ENCODE assay signal across 14 cellular contexts in genomic region chr20:53599378-53599777, GRCh38. TPM values are rescaled to one million over a fixed set of nuclear protein-coding genes. Genes with fewer than 3 reads are reported as not detected.
A peak's percentile ranks its signal among the peaks of the same experiment; 100 is the strongest.
DNase-seq lines count a peak whose midpoint lies in the region; ATAC-seq and TF ChIP-seq lines count a peak whose summit lies in the region.
"Had no signal": no experiment of that assay in that cellular context is flagged by ENCODE, and none has a peak within 500 bp of the region (broad histone marks: within the 10 kb centered on the region; RNA-seq: fewer than 3 reads in every experiment).

No MANE protein-coding gene starts in this region.

- POLR2A ChIA-PET in activated CD4-positive, alpha-beta memory T cell treated with anti-CD3 and anti-CD28 coated beads for 36 hours (lab: Charles Lee) = interaction anchor here (1.4 kb wide), 1 partner anchor 10 kb away, joined by 6 read pairs; no protein-coding TSS in a partner anchor
- POLR2A ChIA-PET in activated CD4-positive, alpha-beta memory T cell treated with anti-CD3 and anti-CD28 coated beads, Interleukin-2, amount 10 ng/mL, durations not matched to agents 7 days and 5 days (lab: Charles Lee) = interaction anchor here (1.3 to 7.1 kb wide), 3 partner anchors 10 to 23 kb away, joined by 3 to 89 read pairs (median 11); no protein-coding TSS in a partner anchor

- 22% methylated on average over 4 of the region's 4 CpGs for WGBS in prostate gland

- CTCF ChIA-PET in activated CD4-positive, alpha-beta memory T cell treated with anti-CD3 and anti-CD28 coated beads for 36 hours (lab: Charles Lee) = interaction anchor here (1.0 kb wide), 1 partner anchor 17 kb away, joined by 3 read pairs; no protein-coding TSS in a partner anchor
- CTCF ChIA-PET in activated CD4-positive, alpha-beta memory T cell treated with anti-CD3 and anti-CD28 coated beads, Interleukin-2, amount 10 ng/mL, durations not matched to agents 7 days and 5 days (lab: Charles Lee) = no interaction called here

- H3K36me3 ChIP-seq in prostate gland = no peaks in the 10 kb centered on the region
- H3K36me3 ChIP-seq: gastrocnemius medialis had no signal

- H3K9me3 ChIP-seq in prostate gland = no peaks in the 10 kb centered on the region
- H3K9me3 ChIP-seq: gastrocnemius medialis had no signal

- no peak overlapping the region for H3K4me3 Mint-ChIP-seq in activated CD4-positive, alpha-beta memory T cell treated with anti-CD3 and anti-CD28 coated beads for 36 hours
- H3K4me3 Mint-ChIP-seq in activated CD4-positive, alpha-beta memory T cell treated with anti-CD3 and anti-CD28 coated beads, Interleukin-2, amount 10 ng/mL, durations not matched to agents 7 days and 5 days = no peak overlapping the region

- no peak for ATAC-seq in GM21786 (IDR thresholded peaks at IDR 0.05; ENCODE audit: unreplicated experiment)
- no peak for ATAC-seq in HG03095 (IDR thresholded peaks at IDR 0.05; ENCODE audit: unreplicated experiment)
- ATAC-seq in GM21515 (IDR thresholded peaks at IDR 0.05; ENCODE audit: unreplicated experiment) = no peak
- ATAC-seq: gastrocnemius medialis, SK-N-SH treated with all-trans-retinoic acid at 6 μM for 48 hours had no signal

- no peak for DNase-seq in activated CD4-positive, alpha-beta memory T cell treated with anti-CD3 and anti-CD28 coated beads for 36 hours
- DNase-seq in activated CD4-positive, alpha-beta memory T cell treated with anti-CD3 and anti-CD28 coated beads, Interleukin-2, amount 10 ng/mL, durations not matched to agents 7 days and 5 days = no peak
- DNase-seq in ecto neural progenitor cell (ENCODE audit: low spot score) (peak; percentile 41), prostate gland (ENCODE audit: low spot score) (no peak)
- DNase-seq: activated CD4-positive, alpha-beta T cell treated with anti-CD3 and anti-CD28 coated beads, Interleukin-2, amount 50 U/mL, for 48 hours; amygdala; DMS79; effector CD4-positive, alpha-beta T cell; gastrocnemius medialis had no signal

- no peaks in the 10 kb centered on the region for H3K36me3 Mint-ChIP-seq in activated CD4-positive, alpha-beta memory T cell treated with anti-CD3 and anti-CD28 coated beads for 36 hours
- peaks cover 37% of the 10 kb centered on the region for H3K36me3 Mint-ChIP-seq in activated CD4-positive, alpha-beta memory T cell treated with anti-CD3 and anti-CD28 coated beads, Interleukin-2, amount 10 ng/mL, durations not matched to agents 7 days and 5 days (ENCODE audit: low read depth)

- peaks cover 53% of the 10 kb centered on the region for H3K4me1 Mint-ChIP-seq in activated CD4-positive, alpha-beta memory T cell treated with anti-CD3 and anti-CD28 coated beads for 36 hours (ENCODE audit: low read depth)
- H3K4me1 Mint-ChIP-seq in activated CD4-positive, alpha-beta memory T cell treated with anti-CD3 and anti-CD28 coated beads, Interleukin-2, amount 10 ng/mL, durations not matched to agents 7 days and 5 days = peaks cover 50% of the 10 kb centered on the region

- no peak overlapping the region for H3K4me3 ChIP-seq in prostate gland
- H3K4me3 ChIP-seq: gastrocnemius medialis had no signal

- no peaks in the 10 kb centered on the region for H3K9me3 Mint-ChIP-seq in activated CD4-positive, alpha-beta memory T cell treated with anti-CD3 and anti-CD28 coated beads for 36 hours
- no peaks in the 10 kb centered on the region for H3K9me3 Mint-ChIP-seq in activated CD4-positive, alpha-beta memory T cell treated with anti-CD3 and anti-CD28 coated beads, Interleukin-2, amount 10 ng/mL, durations not matched to agents 7 days and 5 days

- H3K27ac ChIP-seq in prostate gland = peak overlapping the region; percentile 11 to 24
- H3K27ac ChIP-seq: gastrocnemius medialis had no signal

- no peak for TF ChIP-seq POLR2A in prostate gland (IDR thresholded peaks at IDR 0.05)

- TF ChIP-seq CTCF in prostate gland (IDR thresholded peaks at IDR 0.05) = no peak

- no peaks in the 10 kb centered on the region for H3K4me1 ChIP-seq in prostate gland (replicated peaks)

- no peaks in the 10 kb centered on the region for H3K27me3 Mint-ChIP-seq in activated CD4-positive, alpha-beta memory T cell treated with anti-CD3 and anti-CD28 coated beads for 36 hours
- no peaks in the 10 kb centered on the region for H3K27me3 Mint-ChIP-seq in activated CD4-positive, alpha-beta memory T cell treated with anti-CD3 and anti-CD28 coated beads, Interleukin-2, amount 10 ng/mL, durations not matched to agents 7 days and 5 days

- H3K27ac Mint-ChIP-seq in activated CD4-positive, alpha-beta memory T cell treated with anti-CD3 and anti-CD28 coated beads for 36 hours = peak overlapping the region; percentile 70
- no peak overlapping the region for H3K27ac Mint-ChIP-seq in activated CD4-positive, alpha-beta memory T cell treated with anti-CD3 and anti-CD28 coated beads, Interleukin-2, amount 10 ng/mL, durations not matched to agents 7 days and 5 days

- no peaks in the 10 kb centered on the region for H3K27me3 ChIP-seq in prostate gland (replicated peaks; ENCODE audit: insufficient read depth)
- H3K27me3 ChIP-seq: gastrocnemius medialis had no signal

- intact Hi-C loops in activated CD4-positive, alpha-beta memory T cell treated with anti-CD3 and anti-CD28 coated beads for 36 hours (cut with micrococcal nuclease) = loop anchor here (5.0 to 10.0 kb wide), 2 partner anchors 243 to 605 kb away; partner anchors contain the start of gene PFDN4
- intact Hi-C loops in prostate gland (cut with DNase I) = no loop called here

TF ChIP-seq in PFSK-1, 5 proteins besides CTCF, POLR2A, EP300 and RAD21:
- TF ChIP-seq REST (IDR thresholded peaks at IDR 0.05; ENCODE audit: insufficient read depth in 1 of 2, low read depth in 2 of 2, low read length in 2 of 2) (0 out of 4 replicates have a peak, but pooled peaks of 1 of the 2 experiments have one; percentile 34), POLR2AphosphoS5 (IDR thresholded peaks at IDR 0.05; ENCODE audit: low read depth, low read length) (peak; percentile 52; the same call in 1 of the 2 replicates), FOXP2 (optimal IDR thresholded peaks at IDR 0.05; ENCODE audit: borderline replicate concordance, extremely low read depth, extremely low read length, insufficient read depth) (no peak), SIN3A (IDR thresholded peaks at IDR 0.05; ENCODE audit: borderline replicate concordance, insufficient read depth, low read length) (no peak), TAF1 (IDR thresholded peaks at IDR 0.05; ENCODE audit: borderline replicate concordance, insufficient read depth, low read length) (peak; percentile 35; the same call in 1 of the 2 replicates)
TF ChIP-seq in PFSK-1: peak in this region for 3.

RNA-seq across cellular contexts. Expression of gene ZNF217, which starts 5.7 kb away (rescaled TPM):
- 10 to 100 TPM; 56.3 to 57.5 TPM for total RNA-seq in activated CD4-positive, alpha-beta memory T cell treated with anti-CD3 and anti-CD28 coated beads for 36 hours
- 10 to 100 TPM; 89.5 to 90.4 TPM for total RNA-seq in activated CD4-positive, alpha-beta memory T cell treated with anti-CD3 and anti-CD28 coated beads, Interleukin-2, amount 10 ng/mL, durations not matched to agents 7 days and 5 days
- polyA plus RNA-seq in PFSK-1 (2012; ENCODE audit: insufficient read length, low read depth) = 29.2 TPM
- 10 to 100 TPM; 35.4 to 44.5 TPM for total RNA-seq in prostate gland
